In genomic region chr10:131890276-131891195, GRCh38 we compare ENCODE assay signal across 1 cellular context.
TF ChIP-seq lines count a peak whose summit lies in the region.

No MANE protein-coding gene starts in this region.

TF ChIP-seq in SK-N-SH treated with all-trans-retinoic acid at 6 μM for 48 hours, 23 proteins besides CTCF, POLR2A, EP300 and RAD21 (continued from another document):
- TF ChIP-seq CREB5 (CRISPR knock-in tag; IDR thresholded peaks at IDR 0.05; ENCODE audit: low read depth) = no peak
- TF ChIP-seq ARNTL (CRISPR knock-in tag; IDR thresholded peaks at IDR 0.05; ENCODE audit: borderline replicate concordance, low read depth) = no peak
- no peak for TF ChIP-seq ZNF8 (CRISPR knock-in tag; IDR thresholded peaks at IDR 0.05)
